Comparison of ENCODE assay signal across 24 cellular contexts in genomic region chr17:79272220-79272619, GRCh38.
"Had no signal": no experiment of that assay in that cellular context is flagged by ENCODE, and none has a peak within 500 bp of the region (broad histone marks: within the 10 kb centered on the region; RNA-seq: fewer than 3 reads in every experiment).

No MANE protein-coding gene starts in this region.

- H3K4me1 ChIP-seq: ascending aorta had no signal

- H3K4me3 ChIP-seq: ascending aorta, coronary artery, dorsolateral prefrontal cortex had no signal

- H3K9me3 ChIP-seq: ascending aorta had no signal

- H3K27ac Mint-ChIP-seq: activated CD4-positive, alpha-beta memory T cell treated with anti-CD3 and anti-CD28 coated beads, Interleukin-2, amount 10 ng/mL, durations not matched to agents 7 days and 5 days; activated CD4-positive, alpha-beta T cell treated with anti-CD3 and anti-CD28 coated beads, Interleukin-2, amount 10 ng/mL, durations not matched to agents 7 days and 5 days; activated naive CD4-positive, alpha-beta T cell treated with anti-CD3 and anti-CD28 coated beads, Interleukin-2, amount 10 ng/mL, durations not matched to agents 7 days and 5 days; activated naive CD4-positive, alpha-beta T cell treated with anti-CD3 and anti-CD28 coated beads, Interleukin-2, amount 50 U/mL, for 72 hours; activated naive CD8-positive, alpha-beta T cell treated with anti-CD3 and anti-CD28 coated beads, Interleukin-2, amount 10 ng/mL, durations not matched to agents 7 days and 5 days; activated T-cell treated with anti-CD3 and anti-CD28 coated beads, Interleukin-2, amount 50 U/mL, for 24 hours; activated T-cell treated with anti-CD3 and anti-CD28 coated beads, Interleukin-2, amount 50 U/mL, for 72 hours; dendritic cell treated with granulocyte-macrophage colony-stimulating factor and Interleukin-4, amounts not matched to agents 40 ng/mL and 50 ng/mL, for 4 days had no signal

- H3K27ac ChIP-seq: ascending aorta, coronary artery had no signal

- H3K9me3 Mint-ChIP-seq: activated CD4-positive, alpha-beta memory T cell treated with anti-CD3 and anti-CD28 coated beads, Interleukin-2, amount 10 ng/mL, durations not matched to agents 7 days and 5 days; activated CD4-positive, alpha-beta T cell treated with anti-CD3 and anti-CD28 coated beads, Interleukin-2, amount 10 ng/mL, durations not matched to agents 7 days and 5 days; activated naive CD4-positive, alpha-beta T cell treated with anti-CD3 and anti-CD28 coated beads, Interleukin-2, amount 10 ng/mL, durations not matched to agents 7 days and 5 days; activated naive CD4-positive, alpha-beta T cell treated with anti-CD3 and anti-CD28 coated beads, Interleukin-2, amount 50 U/mL, for 72 hours; activated naive CD8-positive, alpha-beta T cell treated with anti-CD3 and anti-CD28 coated beads, Interleukin-2, amount 10 ng/mL, durations not matched to agents 7 days and 5 days; activated T-cell treated with anti-CD3 and anti-CD28 coated beads, Interleukin-2, amount 50 U/mL, for 24 hours; activated T-cell treated with anti-CD3 and anti-CD28 coated beads, Interleukin-2, amount 50 U/mL, for 72 hours; central memory CD8-positive, alpha-beta T cell; dendritic cell treated with granulocyte-macrophage colony-stimulating factor and Interleukin-4, amounts not matched to agents 40 ng/mL and 50 ng/mL, for 4 days; endodermal cell had no signal

- H3K27me3 ChIP-seq: ascending aorta had no signal

- H3K36me3 ChIP-seq: ascending aorta had no signal

- H3K4me3 Mint-ChIP-seq: activated CD4-positive, alpha-beta memory T cell treated with anti-CD3 and anti-CD28 coated beads, Interleukin-2, amount 10 ng/mL, durations not matched to agents 7 days and 5 days; activated CD4-positive, alpha-beta T cell treated with anti-CD3 and anti-CD28 coated beads, Interleukin-2, amount 10 ng/mL, durations not matched to agents 7 days and 5 days; activated naive CD4-positive, alpha-beta T cell treated with anti-CD3 and anti-CD28 coated beads, Interleukin-2, amount 10 ng/mL, durations not matched to agents 7 days and 5 days; activated naive CD8-positive, alpha-beta T cell treated with anti-CD3 and anti-CD28 coated beads, Interleukin-2, amount 10 ng/mL, durations not matched to agents 7 days and 5 days; activated T-cell treated with anti-CD3 and anti-CD28 coated beads, Interleukin-2, amount 50 U/mL, for 24 hours; activated T-cell treated with anti-CD3 and anti-CD28 coated beads, Interleukin-2, amount 50 U/mL, for 72 hours; brain; central memory CD8-positive, alpha-beta T cell; dendritic cell treated with granulocyte-macrophage colony-stimulating factor and Interleukin-4, amounts not matched to agents 40 ng/mL and 50 ng/mL, for 4 days; endodermal cell had no signal

- DNase-seq: activated CD4-positive, alpha-beta memory T cell treated with anti-CD3 and anti-CD28 coated beads, Interleukin-2, amount 10 ng/mL, durations not matched to agents 7 days and 5 days; activated CD4-positive, alpha-beta T cell treated with anti-CD3 and anti-CD28 coated beads for 1 hour; activated CD4-positive, alpha-beta T cell treated with anti-CD3 and anti-CD28 coated beads for 4 hours; activated CD4-positive, alpha-beta T cell treated with anti-CD3 and anti-CD28 coated beads, Interleukin-2, amount 10 ng/mL, durations not matched to agents 7 days and 5 days; activated CD4-positive, alpha-beta T cell treated with anti-CD3 and anti-CD28 coated beads, Interleukin-2, amount 50 U/mL, for 4 hours; activated CD8-positive, alpha-beta memory T cell treated with anti-CD3 and anti-CD28 coated beads, Interleukin-2, amount 50 U/mL, for 48 hours; activated gamma-delta T cell; activated naive CD4-positive, alpha-beta T cell; activated naive CD4-positive, alpha-beta T cell treated with anti-CD3 and anti-CD28 coated beads, Interleukin-2, amount 10 ng/mL, durations not matched to agents 7 days and 5 days; activated naive CD8-positive, alpha-beta T cell treated with anti-CD3 and anti-CD28 coated beads, Interleukin-2, amount 10 ng/mL, durations not matched to agents 7 days and 5 days; activated T-cell treated with anti-CD3 and anti-CD28 coated beads for 4 hours; activated T-cell treated with anti-CD3 and anti-CD28 coated beads, Interleukin-2, amount 50 U/mL, for 24 hours; activated T-cell treated with anti-CD3 and anti-CD28 coated beads, Interleukin-2, amount 50 U/mL, for 72 hours; effector memory CD4-positive, alpha-beta T cell; T-helper 2 cell had no signal

- H3K4me1 Mint-ChIP-seq: activated CD4-positive, alpha-beta memory T cell treated with anti-CD3 and anti-CD28 coated beads, Interleukin-2, amount 10 ng/mL, durations not matched to agents 7 days and 5 days; activated CD4-positive, alpha-beta T cell treated with anti-CD3 and anti-CD28 coated beads, Interleukin-2, amount 10 ng/mL, durations not matched to agents 7 days and 5 days; activated naive CD4-positive, alpha-beta T cell treated with anti-CD3 and anti-CD28 coated beads, Interleukin-2, amount 10 ng/mL, durations not matched to agents 7 days and 5 days; activated naive CD8-positive, alpha-beta T cell treated with anti-CD3 and anti-CD28 coated beads, Interleukin-2, amount 10 ng/mL, durations not matched to agents 7 days and 5 days had no signal

- ATAC-seq: activated naive CD4-positive, alpha-beta T cell treated with anti-CD3 and anti-CD28 coated beads, Interleukin-2, amount 50 U/mL, for 72 hours; activated T-cell treated with anti-CD3 and anti-CD28 coated beads, Interleukin-2, amount 50 U/mL, for 72 hours; esophagus mucosa had no signal

- H3K36me3 Mint-ChIP-seq: activated naive CD4-positive, alpha-beta T cell treated with anti-CD3 and anti-CD28 coated beads, Interleukin-2, amount 10 ng/mL, durations not matched to agents 7 days and 5 days; activated naive CD4-positive, alpha-beta T cell treated with anti-CD3 and anti-CD28 coated beads, Interleukin-2, amount 50 U/mL, for 72 hours; activated naive CD8-positive, alpha-beta T cell treated with anti-CD3 and anti-CD28 coated beads, Interleukin-2, amount 10 ng/mL, durations not matched to agents 7 days and 5 days; brain had no signal
